13 cellular contexts compared by ENCODE assay signal in genomic region chr11:19338375-19338774, GRCh38.
"Had no signal": no experiment of that assay in that cellular context is flagged by ENCODE, and none has a peak within 500 bp of the region (broad histone marks: within the 10 kb centered on the region; RNA-seq: fewer than 3 reads in every experiment).

No MANE protein-coding gene starts in this region.

- ATAC-seq: effector memory CD8-positive, alpha-beta T cell; esophagus mucosa; foreskin keratinocyte; gastrocnemius medialis; gastroesophageal sphincter; heart left ventricle; heart right ventricle had no signal

- H3K4me1 ChIP-seq: colonic mucosa, esophagus muscularis mucosa, esophagus squamous epithelium, foreskin keratinocyte, gastrocnemius medialis, gastroesophageal sphincter, heart left ventricle, heart right ventricle had no signal

- H3K4me3 ChIP-seq: colonic mucosa, coronary artery, dorsolateral prefrontal cortex, esophagus muscularis mucosa, esophagus squamous epithelium, gastrocnemius medialis, gastroesophageal sphincter, heart left ventricle, heart right ventricle had no signal

- H3K27ac ChIP-seq: colonic mucosa, coronary artery, dorsolateral prefrontal cortex, epithelial cell of prostate, esophagus muscularis mucosa, esophagus squamous epithelium, foreskin keratinocyte, gastrocnemius medialis, gastroesophageal sphincter, heart left ventricle, heart right ventricle had no signal

- H3K36me3 ChIP-seq: colonic mucosa, esophagus muscularis mucosa, esophagus squamous epithelium, gastrocnemius medialis, gastroesophageal sphincter, heart left ventricle, heart right ventricle had no signal

- H3K9me3 ChIP-seq: colonic mucosa, esophagus muscularis mucosa, esophagus squamous epithelium, gastrocnemius medialis, gastroesophageal sphincter, heart left ventricle, heart right ventricle had no signal
